In the genomic region with DNA sequence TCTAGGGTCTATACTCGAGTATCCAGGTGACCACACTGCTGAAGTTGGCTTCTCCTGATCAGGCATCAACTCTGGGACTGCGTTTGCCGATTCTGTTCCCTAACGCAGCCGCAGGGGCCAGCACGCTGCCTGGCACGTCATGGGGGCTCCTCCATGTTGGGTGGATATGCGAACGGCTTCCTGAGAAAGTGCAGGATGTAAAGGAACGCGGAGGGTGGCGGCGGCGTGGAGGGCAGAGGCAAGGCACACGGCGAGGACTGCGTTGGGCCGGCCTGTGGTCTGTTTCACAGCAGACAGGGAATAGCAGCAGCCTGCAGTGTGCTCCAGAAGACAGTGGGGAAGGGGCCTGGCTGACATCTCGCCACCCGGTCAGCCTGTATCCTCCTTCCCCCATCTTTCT, we compare ENCODE assay signal across 34 cellular contexts. TPM values are rescaled to one million over a fixed set of nuclear protein-coding genes. Genes with fewer than 3 reads are reported as not detected.
"Had no signal": no experiment of that assay in that cellular context is flagged by ENCODE, and none has a peak within 500 bp of the region (broad histone marks: within the 10 kb centered on the region; RNA-seq: fewer than 3 reads in every experiment).

No MANE protein-coding gene starts in this region.

- ATAC-seq: effector memory CD8-positive, alpha-beta T cell; esophagus mucosa; gastrocnemius medialis; heart right ventricle; left cardiac atrium; left lung; lower lobe of right lung; naive thymus-derived CD4-positive, alpha-beta T cell had no signal

- H3K36me3 ChIP-seq: esophagus squamous epithelium, gastrocnemius medialis, heart right ventricle, left lung, lower lobe of right lung had no signal

- FAIRE-seq: colon, endometrium, islet of Langerhans, keratinocyte had no signal

- DNase-seq: dermis blood vessel endothelial cell; dorsolateral prefrontal cortex; effector CD4-positive, alpha-beta T cell; effector memory CD8-positive, alpha-beta T cell; endodermal cell; erythroblast; esophagus squamous epithelium; foreskin fibroblast; foreskin melanocyte; gastrocnemius medialis; glutamatergic neuron; head of caudate nucleus; hippocampal formation; lower lobe of right lung; midbrain; naive thymus-derived CD4-positive, alpha-beta T cell had no signal

- H3K27ac ChIP-seq: coronary artery, dorsolateral prefrontal cortex, epithelial cell of prostate, esophagus squamous epithelium, gastrocnemius medialis, heart right ventricle, left lung, lower lobe of right lung had no signal

- H3K4me1 ChIP-seq: gastrocnemius medialis had no signal

- H3K4me3 ChIP-seq: coronary artery, dorsolateral prefrontal cortex, esophagus squamous epithelium, gastrocnemius medialis, heart right ventricle, left lung, lower lobe of right lung had no signal

- H3K9me3 ChIP-seq: esophagus squamous epithelium, gastrocnemius medialis, heart right ventricle, left lung, lower lobe of right lung had no signal

RNA-seq across cellular contexts. Expression of a gene that starts 3.8 kb away (rescaled TPM):
- total RNA-seq: cerebellum, dermis blood vessel endothelial cell, glomerular endothelial cell, kidney epithelial cell, lung microvascular endothelial cell, mononuclear cell had no signal
- polyA plus RNA-seq: keratinocyte had no signal

RNA-seq across cellular contexts. Expression of a gene that starts 9.4 kb away (rescaled TPM):
- total RNA-seq: cerebellum; endodermal cell; glomerular endothelial cell; kidney epithelial cell; liver; lung microvascular endothelial cell; mononuclear cell; naive thymus-derived CD4-positive, alpha-beta T cell had no signal
- polyA plus RNA-seq: keratinocyte; naive thymus-derived CD4-positive, alpha-beta T cell had no signal

RNA-seq across cellular contexts. Expression of a gene that starts 19.1 kb away (rescaled TPM):
- total RNA-seq: cerebellum, dermis blood vessel endothelial cell, endodermal cell, esophagus mucosa, esophagus squamous epithelium, gastrocnemius medialis, glomerular endothelial cell, heart right ventricle, kidney epithelial cell, left cardiac atrium, left lung, liver, lower lobe of right lung, lung microvascular endothelial cell, mesenteric fat pad, mononuclear cell, mucosa of gallbladder had no signal
- polyA plus RNA-seq: heart right ventricle; keratinocyte; liver; naive thymus-derived CD4-positive, alpha-beta T cell had no signal

RNA-seq across cellular contexts. Expression of a gene that starts 25.4 kb away (rescaled TPM):
- total RNA-seq: cerebellum; dermis blood vessel endothelial cell; esophagus mucosa; esophagus squamous epithelium; gastrocnemius medialis; kidney epithelial cell; left lung; liver; lower lobe of right lung; lung microvascular endothelial cell; mononuclear cell; mucosa of gallbladder; naive thymus-derived CD4-positive, alpha-beta T cell had no signal
- polyA plus RNA-seq: keratinocyte; liver; naive thymus-derived CD4-positive, alpha-beta T cell had no signal

RNA-seq across cellular contexts. Expression of a gene that starts 26.6 kb away (rescaled TPM):
- polyA plus RNA-seq: keratinocyte had no signal
